8 cellular contexts compared by ENCODE assay signal in the genomic region with DNA sequence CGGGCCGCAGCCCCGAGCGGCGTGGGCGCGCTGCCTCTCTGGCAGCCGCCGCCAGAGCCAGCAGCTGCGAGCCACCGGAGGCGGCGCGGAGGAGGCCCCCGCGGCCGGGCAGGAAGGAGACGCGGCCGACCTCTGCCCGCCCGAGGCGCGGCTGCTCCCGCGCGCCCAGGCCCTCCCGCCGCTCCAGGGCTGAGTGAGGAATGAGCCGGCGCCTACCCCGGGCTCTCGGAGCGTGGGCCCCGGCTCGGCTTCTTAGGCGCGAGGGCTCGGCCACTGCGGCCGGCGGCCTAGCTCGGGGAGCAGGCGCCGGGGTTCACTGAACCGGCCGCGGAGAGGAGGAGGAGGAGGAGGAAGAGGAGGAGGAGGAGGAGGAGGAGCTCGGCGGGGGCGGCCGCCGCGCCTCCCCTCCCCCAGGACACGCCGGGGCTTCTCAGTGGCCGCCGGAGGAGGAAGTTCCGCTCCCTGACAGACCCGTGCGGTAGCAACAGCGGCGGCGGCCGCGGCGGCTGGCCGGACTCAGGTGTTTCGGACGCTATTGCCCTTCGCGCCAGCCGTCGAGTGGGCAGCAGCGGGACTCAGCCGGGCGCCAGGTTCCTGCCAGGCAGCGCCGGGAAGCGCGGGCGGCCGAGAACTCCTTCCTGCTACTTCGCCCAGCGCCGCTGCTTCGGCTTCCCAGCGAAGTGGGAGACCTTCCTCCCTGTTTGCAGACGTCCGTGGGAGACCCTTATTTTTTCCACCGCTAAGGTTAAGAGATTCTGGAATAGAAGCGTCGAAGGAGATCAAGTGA. TPM values are rescaled to one million over a fixed set of nuclear protein-coding genes. Genes with fewer than 3 reads are reported as not detected.
A peak's percentile ranks its signal among the peaks of the same experiment; 100 is the strongest.
DNase-seq lines count a peak whose midpoint lies in the region; ATAC-seq, FAIRE-seq and TF ChIP-seq lines count a peak whose summit lies in the region.

TSS of gene MAN1A2 (plus strand) at position 468 of the 787 bp plus-strand sequence. CDS start 735 bp downstream, outside the sequence.

- no peaks in the 10 kb centered on the region for H3K9me3 ChIP-seq in prostate gland

- FAIRE-seq in H54 (lab: Jason Lieb, UNC): no peak

- peak; percentile 78 for DNase-seq in H54 (ENCODE audit: insufficient read length, low spot score)
- peak; percentile 83 for DNase-seq in M059J (ENCODE audit: low read depth)
- DNase-seq in amniotic stem cell (lab: John Stamatoyannopoulos, UW): peak; percentile 40
- peak; percentile 91 for DNase-seq in left cardiac atrium
- DNase-seq in prostate gland (ENCODE audit: low spot score): peak; percentile 93

- WGBS in prostate gland: under 1% methylated on average over 78 of the region's 93 CpGs
- under 1% methylated on average over 90 of the region's 93 CpGs for WGBS in urinary bladder

- H3K36me3 ChIP-seq in prostate gland (no peaks in the 10 kb centered on the region), urinary bladder (ENCODE audit: insufficient read depth) (no peaks in the 10 kb centered on the region)

- H3K27me3 ChIP-seq in prostate gland (replicated peaks; ENCODE audit: insufficient read depth): no peaks in the 10 kb centered on the region

- intact Hi-C loops in T-helper 1 cell treated with Interleukin-12 subunit alpha and Interleukin-12 subunit beta and Interleukin-4 antibody, amounts not matched to agents 30 ng/mL and 1 ng/mL, for 36 hours (cut with micrococcal nuclease): loop anchor here (1.0 to 10.0 kb wide), 14 partner anchors 25 to 1773 kb away; partner anchors contain the start of genes GDAP2, TENT5C, TRIM45 and WARS2
- intact Hi-C loops in left cardiac atrium (cut with DNase I): loop anchor here in 1 of 2 donors (5.0 kb wide), 2 partner anchors 45 to 245 kb away; partner anchors contain the start of gene TRIM45
- intact Hi-C loops in prostate gland (cut with DNase I): loop anchor here (2.0 to 10.0 kb wide), 3 partner anchors 240 to 272 kb away; partner anchors contain the start of genes TENT5C and TRIM45

- H3K4me1 ChIP-seq in prostate gland (replicated peaks): peaks cover 7% of the 10 kb centered on the region
- peaks cover 4% of the 10 kb centered on the region for H3K4me1 ChIP-seq in urinary bladder (ENCODE audit: insufficient read depth)

- peak; percentile 66 for TF ChIP-seq POLR2A in H54 (IDR thresholded peaks at IDR 0.05; ENCODE audit: low read depth, low read length)
- TF ChIP-seq POLR2A in prostate gland (IDR thresholded peaks at IDR 0.05): peak; percentile 85

- H3K27ac ChIP-seq in prostate gland (peak within 1 kb of the TSS; percentile 93 to 98), urinary bladder (ENCODE audit: low read depth) (peak within 1 kb of the TSS; percentile 99)

- peak within 1 kb of the TSS; percentile 89 for H3K4me3 ChIP-seq in GM08714 (ENCODE audit: low read length)
- peak within 1 kb of the TSS; percentile 77 to 96 for H3K4me3 ChIP-seq in prostate gland
- H3K4me3 ChIP-seq in urinary bladder (ENCODE audit: low read depth, low read length): peak within 1 kb of the TSS; percentile 93

- peak; percentile 91 to 95 for ATAC-seq in left cardiac atrium

- no peak for TF ChIP-seq CTCF in prostate gland (IDR thresholded peaks at IDR 0.05)

RNA-seq across cellular contexts. Expression of gene MAN1A2, which starts in this region (rescaled TPM):
- total RNA-seq in M059J (2014; rRNA removed; shearing (Covaris generic)): 15.3 and 20.9 TPM in 2 replicates
- 43.2 and 44.6 TPM in 2 replicates for total RNA-seq in T-helper 1 cell treated with Interleukin-12 subunit alpha and Interleukin-12 subunit beta and Interleukin-4 antibody, amounts not matched to agents 30 ng/mL and 1 ng/mL, for 36 hours
- 10 to 100 TPM; 36.3 TPM for total RNA-seq in left cardiac atrium
- 10 to 100 TPM; 43.8 to 63.6 TPM for total RNA-seq in prostate gland
- 85.8 TPM for total RNA-seq in urinary bladder
- polyA plus RNA-seq in urinary bladder: 20.1 TPM

Comparison
In these comparisons a context has a peak if more than half of its experiments do, and no peak if none do; other contexts are left out.
1. Peak in every context shown above with its lines: DNase-seq, ATAC-seq, H3K4me3 ChIP-seq and H3K27ac ChIP-seq.
2. DNase-seq: peak in every context shown above with its lines; median percentile 93 in prostate gland; 91 in left cardiac atrium; 83 in M059J; 78 in H54; 40 in amniotic stem cell.